26 cellular contexts compared by ENCODE assay signal in the genomic region with DNA sequence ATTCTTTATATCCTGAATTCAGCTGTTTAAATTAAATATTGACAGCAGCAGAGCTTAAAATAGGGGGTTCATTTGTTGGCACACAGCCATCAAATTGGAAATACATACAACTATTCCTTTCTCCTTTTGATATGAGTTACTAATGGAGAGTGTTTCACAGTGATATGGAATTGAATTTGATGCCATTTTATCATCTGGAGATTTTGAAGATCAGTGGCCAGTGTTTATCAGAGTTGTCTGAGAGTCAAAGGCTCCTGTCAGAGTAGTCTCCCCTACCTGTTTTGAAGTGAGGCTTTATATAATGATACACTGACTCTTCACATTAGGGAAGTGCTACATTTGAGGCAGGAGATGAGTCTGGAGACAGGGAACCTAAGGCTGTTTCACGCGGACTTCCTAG.
"Had no signal": no experiment of that assay in that cellular context is flagged by ENCODE, and none has a peak within 500 bp of the region (broad histone marks: within the 10 kb centered on the region; RNA-seq: fewer than 3 reads in every experiment).

No MANE protein-coding gene starts in this region.

- H3K36me3 ChIP-seq: stomach, suprapubic skin, thoracic aorta, thyroid gland, tibial artery, tibial nerve, transverse colon, upper lobe of left lung, upper lobe of right lung, uterus, vagina had no signal

- H3K27me3 ChIP-seq: stomach, suprapubic skin, testis, thyroid gland, tibial artery, tibial nerve, transverse colon, upper lobe of left lung, upper lobe of right lung, uterus, vagina had no signal

- DNase-seq: stimulated activated CD4-positive, alpha-beta T cell treated with anti-CD3 and anti-CD28 coated beads, Interleukin-2, amount 100 ng/mL, for 48 hours; stimulated activated CD4-positive, alpha-beta T cell treated with anti-CD3 and anti-CD28 coated beads, Interleukin-4, amount 100 ng/mL, for 1 hour; stimulated activated CD4-positive, alpha-beta T cell treated with anti-CD3 and anti-CD28 coated beads, Interleukin-4, amount 100 ng/mL, for 24 hours; stimulated activated CD4-positive, alpha-beta T cell treated with anti-CD3 and anti-CD28 coated beads, Interleukin-4, amount 100 ng/mL, for 4 hours; stimulated activated CD8-positive, alpha-beta memory T cell treated with anti-CD3 and anti-CD28 coated beads, Interleukin-4, amount 100 ng/mL, for 48 hours; stimulated activated naive B cell treated with anti-CD40 and anti-IgM and Interleukin-4, amounts not matched to agents 10 μg/mL and 1 μg/mL and 100 μg/mL, for 72 hours; stimulated activated naive CD4-positive, alpha-beta T cell; stimulated activated naive CD4-positive, alpha-beta T cell treated with Interleukin-2 at 50 U/mL for 16 hours; stimulated activated naive CD8-positive, alpha-beta T cell treated with anti-CD3 and anti-CD28 coated beads, Interleukin-15, amount 100 ng/mL, for 72 hours; stimulated activated naive CD8-positive, alpha-beta T cell treated with anti-CD3 and anti-CD28 coated beads, Interleukin-15, Interleukin-2, amounts not matched to agents 100 U/mL and 50 U/mL, for 24 hours; stomach; substantia nigra; thyroid gland; tibial artery; transverse colon; trophoblast cell; upper lobe of left lung; upper lobe of right lung; uterus had no signal

- H3K27ac ChIP-seq: stomach, suprapubic skin, thoracic aorta, thyroid gland, tibial artery, tibial nerve, transverse colon, upper lobe of left lung, upper lobe of right lung, uterus, vagina had no signal

- H3K4me1 ChIP-seq: stomach, suprapubic skin, testis, thyroid gland, tibial artery, tibial nerve, transverse colon, upper lobe of left lung, upper lobe of right lung, uterus, vagina had no signal

- H3K4me3 ChIP-seq: stomach, suprapubic skin, testis, thoracic aorta, thyroid gland, tibial artery, tibial nerve, transverse colon, upper lobe of left lung, upper lobe of right lung, uterus, vagina had no signal

- ATAC-seq: stimulated activated effector memory CD8-positive, alpha-beta T cell treated with anti-CD3 and anti-CD28 coated beads, Interleukin-12 subunit alpha, Interleukin-12 subunit beta, amount 100 ng/mL, for 72 hours; stimulated activated memory B cell treated with anti-CD40 and anti-IgM and Interleukin-4, amounts not matched to agents 10 μg/mL and 1 μg/mL and 100 μg/mL, for 72 hours; stimulated activated naive B cell treated with anti-CD40 and anti-IgM and Interleukin-4, amounts not matched to agents 10 μg/mL and 1 μg/mL and 100 μg/mL, for 72 hours; stimulated activated naive CD8-positive, alpha-beta T cell treated with anti-CD3 and anti-CD28 coated beads, Interleukin-15, amount 100 ng/mL, for 72 hours; stimulated activated naive CD8-positive, alpha-beta T cell treated with anti-CD3 and anti-CD28 coated beads, Interleukin-15, Interleukin-2, amounts not matched to agents 100 U/mL and 50 U/mL, for 24 hours; upper lobe of right lung had no signal

- H3K9me3 ChIP-seq: suprapubic skin, testis, thoracic aorta, tibial artery, tibial nerve, transverse colon, upper lobe of left lung, upper lobe of right lung, uterus, vagina had no signal
